In genomic region chr22:49281467-49282340, GRCh38 we compare ENCODE assay signal across 18 cellular contexts.
"Had no signal": no experiment of that assay in that cellular context is flagged by ENCODE, and none has a peak within 500 bp of the region (broad histone marks: within the 10 kb centered on the region; RNA-seq: fewer than 3 reads in every experiment).

No MANE protein-coding gene starts in this region.

- H3K27me3 ChIP-seq: ascending aorta, colonic mucosa had no signal

- H3K36me3 ChIP-seq: ascending aorta, cardiac muscle cell, colonic mucosa, esophagus muscularis mucosa, left ventricle myocardium inferior had no signal

- H3K27me3 Mint-ChIP-seq: activated naive CD4-positive, alpha-beta T cell treated with anti-CD3 and anti-CD28 coated beads, Interleukin-2, amount 10 ng/mL, durations not matched to agents 7 days and 5 days had no signal

- H3K4me3 Mint-ChIP-seq: activated CD4-positive, alpha-beta memory T cell treated with anti-CD3 and anti-CD28 coated beads, Interleukin-2, amount 10 ng/mL, durations not matched to agents 7 days and 5 days; activated naive CD4-positive, alpha-beta T cell treated with anti-CD3 and anti-CD28 coated beads, Interleukin-2, amount 10 ng/mL, durations not matched to agents 7 days and 5 days; activated T-cell treated with anti-CD3 and anti-CD28 coated beads, Interleukin-2, amount 50 U/mL, for 24 hours; natural killer cell; stimulated activated memory B cell treated with anti-CD40 and anti-IgM and Interleukin-4, amounts not matched to agents 10 μg/mL and 1 μg/mL and 100 μg/mL, for 72 hours; WTC11 had no signal

- H3K4me3 ChIP-seq: ascending aorta, cardiac muscle cell, colonic mucosa, esophagus muscularis mucosa, left ventricle myocardium inferior had no signal

- H3K27ac Mint-ChIP-seq: activated CD4-positive, alpha-beta memory T cell treated with anti-CD3 and anti-CD28 coated beads, Interleukin-2, amount 10 ng/mL, durations not matched to agents 7 days and 5 days; activated naive CD4-positive, alpha-beta T cell treated with anti-CD3 and anti-CD28 coated beads, Interleukin-2, amount 10 ng/mL, durations not matched to agents 7 days and 5 days; activated T-cell treated with anti-CD3 and anti-CD28 coated beads, Interleukin-2, amount 50 U/mL, for 24 hours; natural killer cell; stimulated activated memory B cell treated with anti-CD40 and anti-IgM and Interleukin-4, amounts not matched to agents 10 μg/mL and 1 μg/mL and 100 μg/mL, for 72 hours; WTC11 had no signal

- H3K9me3 ChIP-seq: ascending aorta, colonic mucosa had no signal

- DNase-seq: activated CD4-positive, alpha-beta memory T cell treated with anti-CD3 and anti-CD28 coated beads, Interleukin-2, amount 10 ng/mL, durations not matched to agents 7 days and 5 days; activated CD4-positive, alpha-beta T cell treated with anti-CD3 and anti-CD28 coated beads for 4 hours; activated naive CD4-positive, alpha-beta T cell treated with anti-CD3 and anti-CD28 coated beads, Interleukin-2, amount 10 ng/mL, durations not matched to agents 7 days and 5 days; activated T-cell treated with anti-CD3 and anti-CD28 coated beads, Interleukin-2, amount 50 U/mL, for 24 hours; colonic mucosa; hippocampal formation; kidney; left ventricle myocardium inferior; mesendoderm; natural killer cell; retina; stimulated activated CD4-positive, alpha-beta T cell treated with anti-CD3 and anti-CD28 coated beads, Interleukin-2, amount 100 ng/mL, for 48 hours; T1000 had no signal

- H3K4me1 Mint-ChIP-seq: activated CD4-positive, alpha-beta memory T cell treated with anti-CD3 and anti-CD28 coated beads, Interleukin-2, amount 10 ng/mL, durations not matched to agents 7 days and 5 days; activated naive CD4-positive, alpha-beta T cell treated with anti-CD3 and anti-CD28 coated beads, Interleukin-2, amount 10 ng/mL, durations not matched to agents 7 days and 5 days; natural killer cell; stimulated activated memory B cell treated with anti-CD40 and anti-IgM and Interleukin-4, amounts not matched to agents 10 μg/mL and 1 μg/mL and 100 μg/mL, for 72 hours had no signal

- H3K36me3 Mint-ChIP-seq: activated naive CD4-positive, alpha-beta T cell treated with anti-CD3 and anti-CD28 coated beads, Interleukin-2, amount 10 ng/mL, durations not matched to agents 7 days and 5 days; natural killer cell; stimulated activated memory B cell treated with anti-CD40 and anti-IgM and Interleukin-4, amounts not matched to agents 10 μg/mL and 1 μg/mL and 100 μg/mL, for 72 hours; WTC11 had no signal

- H3K9me3 Mint-ChIP-seq: activated CD4-positive, alpha-beta memory T cell treated with anti-CD3 and anti-CD28 coated beads, Interleukin-2, amount 10 ng/mL, durations not matched to agents 7 days and 5 days; natural killer cell had no signal

- H3K4me1 ChIP-seq: ascending aorta, colonic mucosa, esophagus muscularis mucosa, left ventricle myocardium inferior had no signal

- ATAC-seq: natural killer cell; stimulated activated memory B cell treated with anti-CD40 and anti-IgM and Interleukin-4, amounts not matched to agents 10 μg/mL and 1 μg/mL and 100 μg/mL, for 72 hours; WTC11 had no signal

- H3K27ac ChIP-seq: ascending aorta, cardiac muscle cell, colonic mucosa, esophagus muscularis mucosa, left ventricle myocardium inferior had no signal
